Comparison of ENCODE assay signal across 11 cellular contexts in the genomic region with DNA sequence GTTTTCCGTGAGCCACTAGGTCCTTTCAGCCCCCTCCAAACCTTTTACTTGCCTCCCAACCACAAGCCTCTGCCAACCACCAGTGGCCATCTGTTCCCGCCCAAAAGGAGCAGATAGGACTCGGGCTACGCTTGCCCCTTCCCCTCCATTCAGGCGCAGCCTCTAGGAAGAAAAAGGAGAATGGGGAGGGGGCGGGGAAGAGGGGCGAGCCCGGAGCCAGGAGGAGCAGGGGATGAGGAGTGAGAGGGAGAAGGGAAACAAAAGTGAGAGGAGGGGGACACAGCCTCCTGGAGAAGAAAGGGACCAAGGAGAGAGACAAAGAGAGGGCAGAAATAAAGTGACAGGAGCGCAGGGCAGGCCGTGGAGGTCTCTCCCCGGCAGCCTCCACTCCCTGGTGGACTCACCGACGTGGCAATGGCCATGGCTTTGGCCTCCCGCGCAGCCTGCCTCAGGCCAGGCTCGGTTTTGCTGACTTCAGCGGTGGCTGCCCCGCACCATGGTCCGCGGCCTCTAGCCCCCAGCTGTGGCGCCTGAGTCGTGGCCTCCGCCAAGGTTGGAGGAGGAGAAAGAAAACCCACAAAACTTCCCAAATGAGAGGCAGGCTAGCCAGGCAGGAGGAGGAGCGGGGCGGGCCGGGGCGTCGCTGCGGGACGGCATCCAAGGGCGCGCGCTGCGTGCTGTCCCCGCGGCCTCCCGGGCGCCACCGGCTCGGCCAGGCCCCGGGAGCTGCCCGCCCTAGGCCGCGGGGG. TPM values are rescaled to one million over a fixed set of nuclear protein-coding genes. Genes with fewer than 3 reads are reported as not detected.
DNase-seq lines count a peak whose midpoint lies in the region; ATAC-seq and TF ChIP-seq lines count a peak whose summit lies in the region.
"Had no signal": no experiment of that assay in that cellular context is flagged by ENCODE, and none has a peak within 500 bp of the region (broad histone marks: within the 10 kb centered on the region; RNA-seq: fewer than 3 reads in every experiment).

A gene with protein sequence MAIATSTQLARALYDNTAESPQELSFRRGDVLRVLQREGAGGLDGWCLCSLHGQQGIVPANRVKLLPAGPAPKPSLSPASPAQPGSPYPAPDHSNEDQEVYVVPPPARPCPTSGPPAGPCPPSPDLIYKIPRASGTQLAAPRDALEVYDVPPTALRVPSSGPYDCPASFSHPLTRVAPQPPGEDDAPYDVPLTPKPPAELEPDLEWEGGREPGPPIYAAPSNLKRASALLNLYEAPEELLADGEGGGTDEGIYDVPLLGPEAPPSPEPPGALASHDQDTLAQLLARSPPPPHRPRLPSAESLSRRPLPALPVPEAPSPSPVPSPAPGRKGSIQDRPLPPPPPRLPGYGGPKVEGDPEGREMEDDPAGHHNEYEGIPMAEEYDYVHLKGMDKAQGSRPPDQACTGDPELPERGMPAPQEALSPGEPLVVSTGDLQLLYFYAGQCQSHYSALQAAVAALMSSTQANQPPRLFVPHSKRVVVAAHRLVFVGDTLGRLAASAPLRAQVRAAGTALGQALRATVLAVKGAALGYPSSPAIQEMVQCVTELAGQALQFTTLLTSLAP (minus strand): TSS at position 569 of the 749 bp plus-strand sequence. CDS start 147 bp downstream, at position 422.

- H3K36me3 ChIP-seq in upper lobe of left lung (no peaks in the 10 kb centered on the region), BE2C (no peaks in the 10 kb centered on the region)

- H3K4me1 ChIP-seq in upper lobe of left lung: peaks cover 2 to 22% (median 11%) of the 10 kb centered on the region in 4 donors
- H3K4me1 ChIP-seq in BE2C: no peaks in the 10 kb centered on the region

- no peak within 1 kb of the TSS for H3K4me3 Mint-ChIP-seq in effector memory CD8-positive, alpha-beta T cell
- H3K4me3 Mint-ChIP-seq: dendritic cell treated with granulocyte-macrophage colony-stimulating factor and Interleukin-4, amounts not matched to agents 40 ng/mL and 50 ng/mL, for 4 days; stimulated activated naive CD8-positive, alpha-beta T cell treated with anti-CD3 and anti-CD28 coated beads, Interleukin-15, Interleukin-2, amounts not matched to agents 100 ng/mL and 50 ng/mL, for 24 hours had no signal

- peaks cover 22 to 52% of the 10 kb centered on the region in 2 donors for H3K27me3 Mint-ChIP-seq in effector memory CD8-positive, alpha-beta T cell

- H3K27ac Mint-ChIP-seq in effector memory CD8-positive, alpha-beta T cell: no peak within 1 kb of the TSS
- H3K27ac Mint-ChIP-seq: dendritic cell treated with granulocyte-macrophage colony-stimulating factor and Interleukin-4, amounts not matched to agents 40 ng/mL and 50 ng/mL, for 4 days; stimulated activated naive CD8-positive, alpha-beta T cell treated with anti-CD3 and anti-CD28 coated beads, Interleukin-15, Interleukin-2, amounts not matched to agents 100 ng/mL and 50 ng/mL, for 24 hours had no signal

- ATAC-seq in upper lobe of left lung (ENCODE audit: low FRiP score in 2 of 2) (peak in 1 of 2 donors; percentile 78), GM19328 (IDR thresholded peaks at IDR 0.05; ENCODE audit: unreplicated experiment) (no peak)
- ATAC-seq in effector memory CD8-positive, alpha-beta T cell (replicated peaks): no peak

- no peaks in the 10 kb centered on the region for H3K4me1 Mint-ChIP-seq in effector memory CD8-positive, alpha-beta T cell (ENCODE audit: low read depth in 2 of 2)

- H3K27ac ChIP-seq in upper lobe of left lung: peak within 1 kb of the TSS; percentile 83 to 92 (median 87)
- H3K27ac ChIP-seq: 22Rv1 had no signal

- peaks cover 4% of the 10 kb centered on the region for H3K36me3 Mint-ChIP-seq in effector memory CD8-positive, alpha-beta T cell (ENCODE audit: insufficient read depth)

- peak; percentile 92 for DNase-seq in NCI-H82 (lab: John Stamatoyannopoulos, UW)
- DNase-seq in NCI-H82 treated with DMSO at 0.1 percent for 48 hours (lab: John Stamatoyannopoulos, UW; ENCODE audit: unreplicated experiment): no peak
- no peak for DNase-seq in fibroblast of mammary gland (ENCODE audit: low read depth)
- DNase-seq in midbrain (lab: John Stamatoyannopoulos, UW): peak; percentile 65
- peak in 1 of 2 donors; percentile 90 for DNase-seq in upper lobe of left lung
- no peak for DNase-seq in effector memory CD8-positive, alpha-beta T cell
- no peak for DNase-seq in BE2C

- H3K4me3 ChIP-seq in fibroblast of mammary gland (ENCODE audit: control insufficient read depth, low read depth, low read length): peak within 1 kb of the TSS; percentile 35
- H3K4me3 ChIP-seq in upper lobe of left lung: peak within 1 kb of the TSS; percentile 35 to 59 (median 53)
- no peak within 1 kb of the TSS for H3K4me3 ChIP-seq in BE2C (ENCODE audit: low read depth, low read length)

- peaks cover 0 to 13% (median 6%) of the 10 kb centered on the region in 4 donors for H3K27me3 ChIP-seq in upper lobe of left lung
- H3K27me3 ChIP-seq in BE2C: no peaks in the 10 kb centered on the region

- TF ChIP-seq POLR2A in upper lobe of left lung (IDR thresholded peaks at IDR 0.05): peak in 1 of 4 donors; percentile 41

- no peak for TF ChIP-seq EP300 in upper lobe of left lung (IDR thresholded peaks at IDR 0.05)

- H3K9me3 Mint-ChIP-seq in effector memory CD8-positive, alpha-beta T cell: no peaks in the 10 kb centered on the region
- H3K9me3 Mint-ChIP-seq: dendritic cell treated with granulocyte-macrophage colony-stimulating factor and Interleukin-4, amounts not matched to agents 40 ng/mL and 50 ng/mL, for 4 days; stimulated activated naive CD8-positive, alpha-beta T cell treated with anti-CD3 and anti-CD28 coated beads, Interleukin-15, Interleukin-2, amounts not matched to agents 100 ng/mL and 50 ng/mL, for 24 hours had no signal

- 7 to 8% methylated on average over 23 to 40 of the region's 44 CpGs for WGBS in upper lobe of left lung, 2 donors

- no peak for TF ChIP-seq CTCF in fibroblast of mammary gland (conservative IDR thresholded peaks at IDR 0.05; ENCODE audit: control insufficient read depth, insufficient read depth, low read depth, low read length)
- no peak for TF ChIP-seq CTCF in upper lobe of left lung (IDR thresholded peaks at IDR 0.05)
- TF ChIP-seq CTCF in BE2C (IDR thresholded peaks at IDR 0.05; ENCODE audit: low read depth, low read length): no peak

- H3K9me3 ChIP-seq in upper lobe of left lung: no peaks in the 10 kb centered on the region
- no peaks in the 10 kb centered on the region for H3K9me3 ChIP-seq in BE2C

RNA-seq across cellular contexts. Expression of the gene that starts here (rescaled TPM):
- 10 to 100 TPM in 3 of 6 donors, 1 to 10 TPM in 3; 4.1 to 18.9 (median 9.3) TPM for total RNA-seq in upper lobe of left lung
- polyA plus RNA-seq in BE2C (2012; ENCODE audit: insufficient read depth, insufficient read length, low read depth): not detected

Comparison
In these comparisons a context has a peak if more than half of its experiments do, and no peak if none do; other contexts are left out.
1. DNase-seq: peak in NCI-H82 (single experiment) and midbrain (single experiment); none in NCI-H82 treated with DMSO at 0.1 percent for 48 hours (single experiment), fibroblast of mammary gland (single experiment), effector memory CD8-positive, alpha-beta T cell (0 of 3) and BE2C (single experiment).